In the genomic region with DNA sequence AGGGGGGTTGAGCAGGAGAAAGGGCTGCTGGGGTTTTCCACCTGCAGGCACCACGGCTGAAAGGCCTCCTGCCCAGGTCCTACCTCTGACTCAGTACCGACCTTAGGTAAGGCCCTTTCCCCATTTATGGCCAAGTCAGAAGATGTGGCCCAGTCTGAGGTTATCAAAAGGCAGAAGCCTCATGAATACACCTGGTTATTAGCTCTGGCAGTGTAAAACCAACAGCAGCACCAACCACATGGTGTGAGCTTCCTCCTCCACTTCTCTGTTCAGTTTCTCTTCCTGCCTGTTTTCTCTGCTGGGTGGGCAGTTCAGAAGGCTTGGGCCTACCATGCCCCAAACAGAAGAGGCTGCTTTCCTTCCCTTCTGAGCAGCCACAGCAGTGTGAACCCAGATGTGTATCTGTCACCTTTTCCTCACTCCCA, we compare ENCODE assay signal across 9 cellular contexts.
DNase-seq lines count a peak whose midpoint lies in the region; ATAC-seq lines count a peak whose summit lies in the region.
"Had no signal": no experiment of that assay in that cellular context is flagged by ENCODE, and none has a peak within 500 bp of the region (broad histone marks: within the 10 kb centered on the region; RNA-seq: fewer than 3 reads in every experiment).

No MANE protein-coding gene starts in this region.

- peak overlapping the region; percentile 67 for H3K27ac Mint-ChIP-seq in activated naive CD8-positive, alpha-beta T cell treated with anti-CD3 and anti-CD28 coated beads, Interleukin-2, amount 50 U/mL, for 24 hours

- no peaks in the 10 kb centered on the region for H3K36me3 Mint-ChIP-seq in activated naive CD8-positive, alpha-beta T cell treated with anti-CD3 and anti-CD28 coated beads, Interleukin-2, amount 50 U/mL, for 24 hours (ENCODE audit: low read depth)

- no peak overlapping the region for H3K4me3 Mint-ChIP-seq in activated naive CD8-positive, alpha-beta T cell treated with anti-CD3 and anti-CD28 coated beads, Interleukin-2, amount 50 U/mL, for 24 hours

- peak; percentile 73 for ATAC-seq in GM18498 (IDR thresholded peaks at IDR 0.05; ENCODE audit: unreplicated experiment)
- peak; percentile 50 for ATAC-seq in GM21360 (IDR thresholded peaks at IDR 0.05; ENCODE audit: unreplicated experiment)
- peak; percentile 74 for ATAC-seq in HG03196 (IDR thresholded peaks at IDR 0.05; ENCODE audit: unreplicated experiment)
- ATAC-seq in activated naive CD8-positive, alpha-beta T cell treated with anti-CD3 and anti-CD28 coated beads, Interleukin-2, amount 50 U/mL, for 24 hours, result peak; percentile 70

- H3K27me3 Mint-ChIP-seq in activated naive CD8-positive, alpha-beta T cell treated with anti-CD3 and anti-CD28 coated beads, Interleukin-2, amount 50 U/mL, for 24 hours, result peaks cover 2% of the 10 kb centered on the region

- DNase-seq in activated naive CD8-positive, alpha-beta T cell treated with anti-CD3 and anti-CD28 coated beads, Interleukin-2, amount 50 U/mL, for 24 hours, result no peak
- no peak for DNase-seq in DMS 273 treated with DMSO at 0.1 percent for 48 hours (lab: John Stamatoyannopoulos, UW)
- no peak for DNase-seq in mucosa of gallbladder (ENCODE audit: low spot score)
- no peak for DNase-seq in middle frontal gyrus (ENCODE audit: extremely low spot score, low spot score)
- DNase-seq in AG20443 (ENCODE audit: low spot score), result no peak
- DNase-seq: activated CD4-positive, alpha-beta T cell treated with anti-CD3 and anti-CD28 coated beads for 4 hours had no signal

- no peaks in the 10 kb centered on the region for H3K9me3 Mint-ChIP-seq in activated naive CD8-positive, alpha-beta T cell treated with anti-CD3 and anti-CD28 coated beads, Interleukin-2, amount 50 U/mL, for 24 hours

- peaks cover 56% of the 10 kb centered on the region for H3K4me1 Mint-ChIP-seq in activated naive CD8-positive, alpha-beta T cell treated with anti-CD3 and anti-CD28 coated beads, Interleukin-2, amount 50 U/mL, for 24 hours
